In genomic region chr7:47720141-47720906, GRCh38 we compare ENCODE assay signal across 1 cellular context.
TF ChIP-seq lines count a peak whose summit lies in the region.

No MANE protein-coding gene starts in this region.

TF ChIP-seq in HepG2, 621 proteins besides CTCF, POLR2A, EP300 and RAD21 (continued from another document):
- TF ChIP-seq ZNF687 (CRISPR knock-in tag; IDR thresholded peaks at IDR 0.05) (peak; percentile 72; the same call in 1 of the 2 replicates), CEBPZ (IDR thresholded peaks at IDR 0.05; ENCODE audit: low read length) (no peak), KDM5B (CRISPR knock-in tag; IDR thresholded peaks at IDR 0.05; ENCODE audit: borderline replicate concordance) (0 out of 2 replicates have a peak, but pooled peaks have one; percentile 22), ZNF598 (CRISPR knock-in tag; IDR thresholded peaks at IDR 0.05; ENCODE audit: borderline replicate concordance) (no peak), ARID2 (CRISPR knock-in tag; IDR thresholded peaks at IDR 0.05; ENCODE audit: borderline replicate concordance) (no peak), TBX2 (CRISPR knock-in tag; IDR thresholded peaks at IDR 0.05; ENCODE audit: borderline replicate concordance) (peak; percentile 24; the same call in 1 of the 2 replicates), ZFP91 (CRISPR knock-in tag; IDR thresholded peaks at IDR 0.05; ENCODE audit: borderline replicate concordance) (0 out of 2 replicates have a peak, but pooled peaks have one; percentile 26), NR0B2 (CRISPR knock-in tag; IDR thresholded peaks at IDR 0.05) (0 out of 2 replicates have a peak, but pooled peaks have one; percentile 21)
